1 cellular context compared by ENCODE assay signal in the genomic region with DNA sequence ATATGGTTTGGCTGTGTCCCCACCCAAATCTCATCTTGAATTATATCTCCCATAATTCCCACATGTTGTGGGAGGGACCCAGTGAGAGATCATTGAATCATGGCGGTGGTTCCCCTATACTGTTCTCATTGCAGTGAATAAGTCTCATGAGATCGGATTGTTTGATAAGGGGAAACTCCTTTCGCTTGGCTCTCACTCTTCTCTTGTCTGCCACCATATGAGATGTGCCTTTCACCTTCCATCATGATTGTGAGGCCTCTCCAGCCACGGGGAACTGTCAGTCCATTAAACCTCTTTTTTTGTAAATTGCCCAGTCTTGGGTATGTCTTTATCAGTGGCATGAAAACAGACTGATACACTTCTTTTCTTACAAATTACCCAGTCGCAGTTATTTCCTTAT.
TF ChIP-seq lines count a peak whose summit lies in the region.

No MANE protein-coding gene starts in this region.

TF ChIP-seq in K562, 482 proteins besides CTCF, POLR2A, EP300 and RAD21:
- peak; percentile 81 for TF ChIP-seq TRIM28 (IDR thresholded peaks at IDR 0.05)
- TF ChIP-seq ZFP36 (IDR thresholded peaks at IDR 0.05; ENCODE audit: low read depth, low read length, partially characterized antibody) = peak; percentile 63
- peak; percentile 54 for TF ChIP-seq GATA2 (CRISPR knock-in tag; IDR thresholded peaks at IDR 0.05)
- peak; percentile 72 to 79 for TF ChIP-seq TRIM24 (IDR thresholded peaks at IDR 0.05)
- 0 out of 2 replicates have a peak, but pooled peaks have one; percentile 38 for TF ChIP-seq ZEB2 (IDR thresholded peaks at IDR 0.05)
- TF ChIP-seq CBX3 (IDR thresholded peaks at IDR 0.05; ENCODE audit: borderline replicate concordance in 1 of 2, low read length in 2 of 2) = peak in 1 of 2 experiments; percentile 17; a peak in 1 of 3 replicates
- TF ChIP-seq CHAMP1 (IDR thresholded peaks at IDR 0.05) = 0 out of 2 replicates have a peak, but pooled peaks have one; percentile 18
- peak; percentile 90 for TF ChIP-seq ZNF766 (CRISPR knock-in tag; conservative IDR thresholded peaks at IDR 0.05)
